Comparison of ENCODE assay signal across 3 cellular contexts in genomic region chr17:62833816-62834215, GRCh38. TPM values are rescaled to one million over a fixed set of nuclear protein-coding genes. Genes with fewer than 3 reads are reported as not detected.
"Had no signal": no experiment of that assay in that cellular context is flagged by ENCODE, and none has a peak within 500 bp of the region (broad histone marks: within the 10 kb centered on the region; RNA-seq: fewer than 3 reads in every experiment).

No MANE protein-coding gene starts in this region.

RNA-seq across cellular contexts. Expression of gene MARCHF10, which starts 25.7 kb away (rescaled TPM):
- total RNA-seq: GM23338, H4, H9 had no signal
